22 cellular contexts compared by ENCODE assay signal in the genomic region with DNA sequence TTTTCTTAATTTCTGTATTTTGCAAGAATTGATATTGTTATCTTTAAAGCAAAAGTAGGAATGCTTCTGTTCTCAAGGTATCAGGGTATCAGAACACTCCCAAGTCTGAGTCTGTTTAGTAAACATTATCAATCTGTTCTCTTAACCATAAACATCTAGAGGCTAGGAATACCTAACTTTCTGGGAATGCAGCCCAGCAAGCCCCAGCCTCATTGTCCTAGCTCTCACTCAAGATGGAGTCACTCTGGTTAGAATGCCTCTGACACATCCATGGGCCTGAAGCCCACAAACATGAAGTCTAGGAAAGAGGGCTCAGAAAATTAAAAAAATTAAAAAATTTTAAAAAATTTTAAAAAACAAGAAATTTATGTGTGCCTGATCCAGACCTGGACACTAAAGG.
A peak's percentile ranks its signal among the peaks of the same experiment; 100 is the strongest.
DNase-seq lines count a peak whose midpoint lies in the region; FAIRE-seq and TF ChIP-seq lines count a peak whose summit lies in the region.
"Had no signal": no experiment of that assay in that cellular context is flagged by ENCODE, and none has a peak within 500 bp of the region (broad histone marks: within the 10 kb centered on the region; RNA-seq: fewer than 3 reads in every experiment).

No MANE protein-coding gene starts in this region.

- H4K20me1 ChIP-seq in astrocyte (ENCODE audit: insufficient read depth, low read length) = no peaks in the 10 kb centered on the region
- H4K20me1 ChIP-seq: BLaER1 had no signal

- no peaks in the 10 kb centered on the region for H3K27me3 ChIP-seq in astrocyte (ENCODE audit: insufficient read depth, low read length)
- no peaks in the 10 kb centered on the region for H3K27me3 ChIP-seq in trophoblast cell (ENCODE audit: insufficient read depth, low read length)
- H3K27me3 ChIP-seq: BE2C, BLaER1 had no signal

- no peak overlapping the region for H3K14ac ChIP-seq in trophoblast cell (ENCODE audit: low read length)

- peaks cover 2% of the 10 kb centered on the region for H3K36me3 Mint-ChIP-seq in astrocyte (ENCODE audit: low read depth, unreplicated experiment)
- H3K36me3 Mint-ChIP-seq: CD14-positive monocyte; CD8-positive, alpha-beta T cell had no signal

- H2BK120ac ChIP-seq in trophoblast cell (ENCODE audit: insufficient read depth, low read length, poor library complexity) = no peak overlapping the region

- H3K4me1 ChIP-seq in astrocyte (ENCODE audit: insufficient read depth, low read length) (peaks cover 3% of the 10 kb centered on the region), trophoblast cell (ENCODE audit: control insufficient read depth in 1 of 2, insufficient read depth in 2 of 2, low read length in 2 of 2) (peaks cover 0 to 6% of the 10 kb centered on the region in 2 experiments)
- H3K4me1 ChIP-seq: BE2C, Caco-2 had no signal

- no peak overlapping the region for H4K91ac ChIP-seq in trophoblast cell (ENCODE audit: low read depth, low read length)

- no peak for FAIRE-seq in astrocyte (lab: Jason Lieb, UNC)
- FAIRE-seq: A204.1, D721Med, GM12878, GM12892, GM18507 had no signal

- no peaks in the 10 kb centered on the region for H3K27me3 Mint-ChIP-seq in astrocyte (ENCODE audit: low read depth, unreplicated experiment)
- H3K27me3 Mint-ChIP-seq: CD4-positive, alpha-beta T cell had no signal

- no peak overlapping the region for H4K12ac ChIP-seq in trophoblast cell (ENCODE audit: low read depth, low read length)

- H3K4ac ChIP-seq in trophoblast cell (ENCODE audit: low read depth, low read length) = no peak overlapping the region

- peaks cover 4% of the 10 kb centered on the region for H3K9me3 Mint-ChIP-seq in astrocyte (ENCODE audit: unreplicated experiment)
- H3K9me3 Mint-ChIP-seq: CD4-positive, alpha-beta T cell; CD8-positive, alpha-beta T cell had no signal

- no peak overlapping the region for H3K4me3 ChIP-seq in astrocyte (ENCODE audit: insufficient read depth, low read depth, low read length)
- no peak overlapping the region for H3K4me3 ChIP-seq in trophoblast cell (ENCODE audit: low read depth, low read length)
- H3K4me3 ChIP-seq: BLaER1, GM12878 had no signal

- H3K79me1 ChIP-seq in trophoblast cell (ENCODE audit: low read length) = peaks cover 6% of the 10 kb centered on the region

- H3K27ac ChIP-seq in astrocyte (ENCODE audit: low read depth, low read length) (no peak overlapping the region), trophoblast cell (ENCODE audit: low read depth, low read length) (peak overlapping the region; percentile 84)
- H3K27ac ChIP-seq: BLaER1 had no signal

- H3K27ac Mint-ChIP-seq in astrocyte (ENCODE audit: unreplicated experiment) = peak overlapping the region; percentile 78
- H3K27ac Mint-ChIP-seq: CD14-positive monocyte; CD4-positive, alpha-beta T cell; CD8-positive, alpha-beta T cell had no signal

- H4K8ac ChIP-seq in trophoblast cell (ENCODE audit: low read depth, low read length) = no peak overlapping the region

- no peak overlapping the region for H3K4me2 ChIP-seq in astrocyte (ENCODE audit: low read length)
- H3K4me2 ChIP-seq in trophoblast cell (ENCODE audit: low read length) = no peak overlapping the region
- H3K4me2 ChIP-seq: BLaER1 had no signal

- TF ChIP-seq CTCF in astrocyte (IDR thresholded peaks at IDR 0.05; ENCODE audit: insufficient read depth, low read depth, low read length) = no peak

- H2AK5ac ChIP-seq in trophoblast cell (ENCODE audit: low read length) = no peak overlapping the region

- no peak overlapping the region for H3K18ac ChIP-seq in trophoblast cell (ENCODE audit: low read length)

- H3K79me2 ChIP-seq in astrocyte (ENCODE audit: insufficient read depth, low read length) = no peaks in the 10 kb centered on the region
- H3K79me2 ChIP-seq in trophoblast cell (ENCODE audit: control insufficient read depth, insufficient read depth, low read length, poor library complexity) = no peaks in the 10 kb centered on the region

- DNase-seq in astrocyte (ENCODE audit: low read depth) (no peak), trophoblast cell (peak; percentile 68 to 73), anterior cingulate cortex (lab: John Stamatoyannopoulos, UW) (no peak), OCI-M1 (lab: John Stamatoyannopoulos, UW) (no peak), CD1c-positive myeloid dendritic cell (ENCODE audit: extremely low spot score) (no peak)
- DNase-seq: 8988T; ACHN; BE2C; C1 segment of cervical spinal cord; Caco-2; Calu3; CD4-positive, alpha-beta T cell; CD8-positive, alpha-beta T cell; DMS79 treated with DMSO at 0.1 percent for 48 hours; GDM1 had no signal

- H2BK12ac ChIP-seq in trophoblast cell (ENCODE audit: low read length) = no peak overlapping the region

- H3K9ac ChIP-seq in astrocyte (ENCODE audit: low read length) (no peak overlapping the region), trophoblast cell (ENCODE audit: low read length) (no peak overlapping the region)
- H3K9ac ChIP-seq: BLaER1 had no signal

- no peak overlapping the region for H2AFZ ChIP-seq in astrocyte (ENCODE audit: low read depth, low read length)
- no peak overlapping the region for H2AFZ ChIP-seq in trophoblast cell (ENCODE audit: insufficient read depth, low read length, poor library complexity)

- no peak overlapping the region for H3K23ac ChIP-seq in trophoblast cell (ENCODE audit: low read length)

- H3K4me1 Mint-ChIP-seq in astrocyte (ENCODE audit: low read depth, unreplicated experiment) = peaks cover 40% of the 10 kb centered on the region
- H3K4me1 Mint-ChIP-seq: CD14-positive monocyte had no signal

- H3K4me3 Mint-ChIP-seq in astrocyte (ENCODE audit: unreplicated experiment) = no peak overlapping the region
- H3K4me3 Mint-ChIP-seq: CD14-positive monocyte; CD4-positive, alpha-beta T cell; CD8-positive, alpha-beta T cell had no signal

- no peaks in the 10 kb centered on the region for H3K9me3 ChIP-seq in astrocyte (ENCODE audit: insufficient read depth, low read depth, low read length)
- H3K9me3 ChIP-seq in trophoblast cell (ENCODE audit: insufficient read depth, low read depth, low read length) = no peaks in the 10 kb centered on the region
- H3K9me3 ChIP-seq: BE2C, BLaER1, Caco-2 had no signal

- H2BK5ac ChIP-seq in trophoblast cell (ENCODE audit: low read depth, low read length, poor library complexity) = no peak overlapping the region

- H3K36me3 ChIP-seq in astrocyte (ENCODE audit: insufficient read depth, low read length) (no peaks in the 10 kb centered on the region), trophoblast cell (ENCODE audit: control insufficient read depth in 1 of 2, insufficient read depth in 2 of 2, low read length in 2 of 2) (peaks cover 0 to 2% of the 10 kb centered on the region in 2 experiments)
- H3K36me3 ChIP-seq: BE2C, BLaER1 had no signal

Comparison
In these comparisons a context has a peak if more than half of its experiments do, and no peak if none do; other contexts are left out.
1. DNase-seq: peak in trophoblast cell (2 of 2); none in astrocyte (single experiment), anterior cingulate cortex (0 of 58), OCI-M1 (single experiment) and CD1c-positive myeloid dendritic cell (single experiment).